In the genomic region with DNA sequence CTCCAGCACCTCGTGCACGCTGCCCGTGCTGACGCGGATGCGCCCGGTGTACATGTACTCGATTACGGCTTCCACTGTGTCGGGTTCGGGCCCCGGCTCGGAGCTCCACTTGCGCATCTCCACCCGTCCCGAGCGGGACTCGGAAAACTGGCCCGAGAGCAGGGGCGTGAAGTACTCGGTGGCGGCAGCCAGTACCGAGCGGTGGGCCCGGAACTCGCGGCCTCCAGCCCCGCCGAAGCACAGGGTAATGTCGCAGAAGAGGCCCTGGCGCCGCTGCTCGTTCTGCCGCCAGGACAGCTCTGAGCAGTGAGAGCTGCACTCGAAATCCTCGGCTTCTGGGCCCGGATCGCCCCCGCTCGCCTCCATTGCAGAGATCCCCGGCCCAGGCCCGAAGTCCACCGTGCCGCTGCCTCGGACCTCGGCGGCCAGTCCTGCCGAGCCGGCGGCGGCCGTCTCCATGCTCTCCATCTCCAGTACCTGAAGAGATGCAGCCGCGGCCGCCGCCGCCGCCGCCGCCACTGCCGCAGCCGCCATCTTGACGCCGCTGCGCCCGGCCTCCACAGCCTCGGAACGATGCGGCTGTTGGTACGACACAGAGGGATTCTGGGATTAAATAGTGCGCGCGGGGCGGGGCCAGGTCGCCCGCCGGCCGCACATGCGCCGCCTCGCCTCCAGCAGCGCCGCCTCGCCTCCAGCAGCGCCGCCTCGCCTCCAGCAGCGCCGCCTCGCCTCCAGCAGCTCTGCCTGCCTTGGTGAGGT, we compare ENCODE assay signal across 1 cellular context.
A peak's percentile ranks its signal among the peaks of the same experiment; 100 is the strongest.
TF ChIP-seq lines count a peak whose summit lies in the region.

A gene with protein sequence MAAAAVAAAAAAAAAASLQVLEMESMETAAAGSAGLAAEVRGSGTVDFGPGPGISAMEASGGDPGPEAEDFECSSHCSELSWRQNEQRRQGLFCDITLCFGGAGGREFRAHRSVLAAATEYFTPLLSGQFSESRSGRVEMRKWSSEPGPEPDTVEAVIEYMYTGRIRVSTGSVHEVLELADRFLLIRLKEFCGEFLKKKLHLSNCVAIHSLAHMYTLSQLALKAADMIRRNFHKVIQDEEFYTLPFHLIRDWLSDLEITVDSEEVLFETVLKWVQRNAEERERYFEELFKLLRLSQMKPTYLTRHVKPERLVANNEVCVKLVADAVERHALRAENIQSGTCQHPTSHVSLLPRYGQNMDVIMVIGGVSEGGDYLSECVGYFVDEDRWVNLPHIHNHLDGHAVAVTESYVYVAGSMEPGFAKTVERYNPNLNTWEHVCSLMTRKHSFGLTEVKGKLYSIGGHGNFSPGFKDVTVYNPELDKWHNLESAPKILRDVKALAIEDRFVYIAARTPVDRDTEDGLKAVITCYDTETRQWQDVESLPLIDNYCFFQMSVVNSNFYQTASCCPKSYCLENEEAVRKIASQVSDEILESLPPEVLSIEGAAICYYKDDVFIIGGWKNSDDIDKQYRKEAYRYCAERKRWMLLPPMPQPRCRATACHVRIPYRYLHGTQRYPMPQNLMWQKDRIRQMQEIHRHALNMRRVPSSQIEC (minus strand): TSS at position 587 of the 759 bp plus-strand sequence. CDS start 53 bp downstream, at position 534.

TF ChIP-seq in HepG2, 621 proteins besides CTCF, POLR2A, EP300 and RAD21 (continued from another document and continues in another):
- TF ChIP-seq REPIN1 (CRISPR knock-in tag; IDR thresholded peaks at IDR 0.05; ENCODE audit: borderline replicate concordance, low read depth) (peak; percentile 22), MBD4 (IDR thresholded peaks at IDR 0.05; ENCODE audit: borderline replicate concordance, low read length) (no peak), ZBTB7A (CRISPR knock-in tag; IDR thresholded peaks at IDR 0.05) (no peak), ZNF839 (CRISPR knock-in tag; IDR thresholded peaks at IDR 0.05; ENCODE audit: borderline replicate concordance) (peak; percentile 90), HNF4G (IDR thresholded peaks at IDR 0.05; ENCODE audit: borderline replicate concordance, low read depth, low read length) (peak; percentile 29; the same call in 1 of the 2 replicates), HNF4G (CRISPR knock-in tag; IDR thresholded peaks at IDR 0.05; ENCODE audit: borderline replicate concordance, low read depth) (peak; percentile 49; the same call in 1 of the 2 replicates), ZNF253 (CRISPR knock-in tag; IDR thresholded peaks at IDR 0.05; ENCODE audit: borderline replicate concordance) (no peak), KDM2A (CRISPR knock-in tag; IDR thresholded peaks at IDR 0.05; ENCODE audit: borderline replicate concordance, low read depth) (peak; percentile 79), ESRRA (CRISPR knock-in tag; IDR thresholded peaks at IDR 0.05; ENCODE audit: low read depth) (peak; percentile 37; the same call in 1 of the 2 replicates), TRIM24 (CRISPR knock-in tag; IDR thresholded peaks at IDR 0.05) (no peak), ZNF563 (CRISPR knock-in tag; IDR thresholded peaks at IDR 0.05) (no peak; the same call in none of the 2 replicates), RARG (CRISPR knock-in tag; IDR thresholded peaks at IDR 0.05; ENCODE audit: low read depth) (peak; percentile 41; the same call in 1 of the 2 replicates), ARNT (IDR thresholded peaks at IDR 0.05) (no peak), KDM5B (CRISPR knock-in tag; IDR thresholded peaks at IDR 0.05; ENCODE audit: borderline replicate concordance) (peak; percentile 91), ZBTB42 (CRISPR knock-in tag; IDR thresholded peaks at IDR 0.05) (0 out of 2 replicates have a peak, but pooled peaks have one; percentile 81), SRSF9 (IDR thresholded peaks at IDR 0.05; ENCODE audit: borderline replicate concordance, insufficient read depth, low read depth, low read length, poor library complexity, severe bottlenecking) (no peak), ZNF724P (CRISPR knock-in tag; IDR thresholded peaks at IDR 0.05; ENCODE audit: borderline replicate concordance) (no peak), NFYB (CRISPR knock-in tag; IDR thresholded peaks at IDR 0.05) (peak; percentile 36; the same call in 1 of the 2 replicates), BRD4 (CRISPR knock-in tag; IDR thresholded peaks at IDR 0.05) (peak; percentile 95), ZNF75D (CRISPR knock-in tag; IDR thresholded peaks at IDR 0.05; ENCODE audit: borderline replicate concordance) (peak; percentile 41; the same call in 1 of the 2 replicates), ZNF317 (CRISPR knock-in tag; IDR thresholded peaks at IDR 0.05) (0 out of 2 replicates have a peak, but pooled peaks have one; percentile 7), KLF9 (CRISPR knock-in tag; IDR thresholded peaks at IDR 0.05; ENCODE audit: low read depth) (no peak), ZNF333 (CRISPR knock-in tag; IDR thresholded peaks at IDR 0.05; ENCODE audit: borderline replicate concordance) (no peak; the same call in 1 of the 2 replicates), SRY (CRISPR knock-in tag; IDR thresholded peaks at IDR 0.05) (no peak; the same call in 1 of the 2 replicates), ZNF180 (CRISPR knock-in tag; IDR thresholded peaks at IDR 0.05; ENCODE audit: borderline replicate concordance, low read depth) (no peak)
- TF ChIP-seq, protein P1, sequence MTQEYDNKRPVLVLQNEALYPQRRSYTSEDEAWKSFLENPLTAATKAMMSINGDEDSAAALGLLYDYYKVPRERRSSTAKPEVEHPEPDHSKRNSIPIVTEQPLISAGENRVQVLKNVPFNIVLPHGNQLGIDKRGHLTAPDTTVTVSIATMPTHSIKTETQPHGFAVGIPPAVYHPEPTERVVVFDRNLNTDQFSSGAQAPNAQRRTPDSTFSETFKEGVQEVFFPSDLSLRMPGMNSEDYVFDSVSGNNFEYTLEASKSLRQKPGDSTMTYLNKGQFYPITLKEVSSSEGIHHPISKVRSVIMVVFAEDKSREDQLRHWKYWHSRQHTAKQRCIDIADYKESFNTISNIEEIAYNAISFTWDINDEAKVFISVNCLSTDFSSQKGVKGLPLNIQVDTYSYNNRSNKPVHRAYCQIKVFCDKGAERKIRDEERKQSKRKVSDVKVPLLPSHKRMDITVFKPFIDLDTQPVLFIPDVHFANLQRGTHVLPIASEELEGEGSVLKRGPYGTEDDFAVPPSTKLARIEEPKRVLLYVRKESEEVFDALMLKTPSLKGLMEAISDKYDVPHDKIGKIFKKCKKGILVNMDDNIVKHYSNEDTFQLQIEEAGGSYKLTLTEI (CRISPR knock-in tag; conservative IDR thresholded peaks at IDR 0.05) = no peak
- TF ChIP-seq, protein P2, sequence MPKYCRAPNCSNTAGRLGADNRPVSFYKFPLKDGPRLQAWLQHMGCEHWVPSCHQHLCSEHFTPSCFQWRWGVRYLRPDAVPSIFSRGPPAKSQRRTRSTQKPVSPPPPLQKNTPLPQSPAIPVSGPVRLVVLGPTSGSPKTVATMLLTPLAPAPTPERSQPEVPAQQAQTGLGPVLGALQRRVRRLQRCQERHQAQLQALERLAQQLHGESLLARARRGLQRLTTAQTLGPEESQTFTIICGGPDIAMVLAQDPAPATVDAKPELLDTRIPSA (CRISPR knock-in tag; IDR thresholded peaks at IDR 0.05; ENCODE audit: borderline replicate concordance) = peak; percentile 93; the same call in 1 of the 2 replicates
- TF ChIP-seq, protein P3, sequence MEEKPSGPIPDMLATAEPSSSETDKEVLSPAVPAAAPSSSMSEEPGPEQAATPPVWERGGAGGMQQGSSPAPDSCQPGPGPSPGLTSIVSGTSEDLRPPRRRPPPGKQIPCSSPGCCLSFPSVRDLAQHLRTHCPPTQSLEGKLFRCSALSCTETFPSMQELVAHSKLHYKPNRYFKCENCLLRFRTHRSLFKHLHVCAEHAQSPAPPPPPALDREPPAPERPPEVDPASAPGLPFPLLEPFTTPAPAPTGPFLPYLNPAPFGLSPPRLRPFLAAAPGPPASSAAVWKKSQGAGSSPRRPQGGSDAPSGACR (CRISPR knock-in tag; IDR thresholded peaks at IDR 0.05) = peak; percentile 42; the same call in 1 of the 2 replicates
- TF ChIP-seq, protein P4, sequence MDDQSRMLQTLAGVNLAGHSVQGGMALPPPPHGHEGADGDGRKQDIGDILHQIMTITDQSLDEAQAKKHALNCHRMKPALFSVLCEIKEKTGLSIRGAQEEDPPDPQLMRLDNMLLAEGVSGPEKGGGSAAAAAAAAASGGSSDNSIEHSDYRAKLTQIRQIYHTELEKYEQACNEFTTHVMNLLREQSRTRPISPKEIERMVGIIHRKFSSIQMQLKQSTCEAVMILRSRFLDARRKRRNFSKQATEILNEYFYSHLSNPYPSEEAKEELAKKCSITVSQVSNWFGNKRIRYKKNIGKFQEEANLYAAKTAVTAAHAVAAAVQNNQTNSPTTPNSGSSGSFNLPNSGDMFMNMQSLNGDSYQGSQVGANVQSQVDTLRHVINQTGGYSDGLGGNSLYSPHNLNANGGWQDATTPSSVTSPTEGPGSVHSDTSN (CRISPR knock-in tag; IDR thresholded peaks at IDR 0.05; ENCODE audit: borderline replicate concordance) = 0 out of 2 replicates have a peak, but pooled peaks have one; percentile 65
- TF ChIP-seq, protein P5, sequence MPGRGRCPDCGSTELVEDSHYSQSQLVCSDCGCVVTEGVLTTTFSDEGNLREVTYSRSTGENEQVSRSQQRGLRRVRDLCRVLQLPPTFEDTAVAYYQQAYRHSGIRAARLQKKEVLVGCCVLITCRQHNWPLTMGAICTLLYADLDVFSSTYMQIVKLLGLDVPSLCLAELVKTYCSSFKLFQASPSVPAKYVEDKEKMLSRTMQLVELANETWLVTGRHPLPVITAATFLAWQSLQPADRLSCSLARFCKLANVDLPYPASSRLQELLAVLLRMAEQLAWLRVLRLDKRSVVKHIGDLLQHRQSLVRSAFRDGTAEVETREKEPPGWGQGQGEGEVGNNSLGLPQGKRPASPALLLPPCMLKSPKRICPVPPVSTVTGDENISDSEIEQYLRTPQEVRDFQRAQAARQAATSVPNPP (CRISPR knock-in tag; IDR thresholded peaks at IDR 0.05) = no peak; the same call in 1 of the 2 replicates
- TF ChIP-seq, protein P6, sequence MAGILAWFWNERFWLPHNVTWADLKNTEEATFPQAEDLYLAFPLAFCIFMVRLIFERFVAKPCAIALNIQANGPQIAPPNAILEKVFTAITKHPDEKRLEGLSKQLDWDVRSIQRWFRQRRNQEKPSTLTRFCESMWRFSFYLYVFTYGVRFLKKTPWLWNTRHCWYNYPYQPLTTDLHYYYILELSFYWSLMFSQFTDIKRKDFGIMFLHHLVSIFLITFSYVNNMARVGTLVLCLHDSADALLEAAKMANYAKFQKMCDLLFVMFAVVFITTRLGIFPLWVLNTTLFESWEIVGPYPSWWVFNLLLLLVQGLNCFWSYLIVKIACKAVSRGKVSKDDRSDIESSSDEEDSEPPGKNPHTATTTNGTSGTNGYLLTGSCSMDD (CRISPR knock-in tag; IDR thresholded peaks at IDR 0.05) = no peak
- TF ChIP-seq, protein P7, sequence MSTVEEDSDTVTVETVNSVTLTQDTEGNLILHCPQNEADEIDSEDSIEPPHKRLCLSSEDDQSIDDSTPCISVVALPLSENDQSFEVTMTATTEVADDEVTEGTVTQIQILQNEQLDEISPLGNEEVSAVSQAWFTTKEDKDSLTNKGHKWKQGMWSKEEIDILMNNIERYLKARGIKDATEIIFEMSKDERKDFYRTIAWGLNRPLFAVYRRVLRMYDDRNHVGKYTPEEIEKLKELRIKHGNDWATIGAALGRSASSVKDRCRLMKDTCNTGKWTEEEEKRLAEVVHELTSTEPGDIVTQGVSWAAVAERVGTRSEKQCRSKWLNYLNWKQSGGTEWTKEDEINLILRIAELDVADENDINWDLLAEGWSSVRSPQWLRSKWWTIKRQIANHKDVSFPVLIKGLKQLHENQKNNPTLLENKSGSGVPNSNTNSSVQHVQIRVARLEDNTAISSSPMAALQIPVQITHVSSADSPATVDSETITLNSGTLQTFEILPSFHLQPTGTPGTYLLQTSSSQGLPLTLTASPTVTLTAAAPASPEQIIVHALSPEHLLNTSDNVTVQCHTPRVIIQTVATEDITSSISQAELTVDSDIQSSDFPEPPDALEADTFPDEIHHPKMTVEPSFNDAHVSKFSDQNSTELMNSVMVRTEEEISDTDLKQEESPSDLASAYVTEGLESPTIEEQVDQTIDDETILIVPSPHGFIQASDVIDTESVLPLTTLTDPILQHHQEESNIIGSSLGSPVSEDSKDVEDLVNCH (CRISPR knock-in tag; IDR thresholded peaks at IDR 0.05) = no peak
- TF ChIP-seq, protein P8, sequence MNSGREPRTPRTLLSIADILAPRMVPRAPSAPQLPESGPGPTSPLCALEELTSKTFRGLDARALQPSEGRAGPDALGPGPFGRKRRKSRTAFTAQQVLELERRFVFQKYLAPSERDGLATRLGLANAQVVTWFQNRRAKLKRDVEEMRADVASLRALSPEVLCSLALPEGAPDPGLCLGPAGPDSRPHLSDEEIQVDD (CRISPR knock-in tag; IDR thresholded peaks at IDR 0.05; ENCODE audit: borderline replicate concordance) = peak; percentile 72; the same call in 1 of the 2 replicates
- TF ChIP-seq, protein P9, sequence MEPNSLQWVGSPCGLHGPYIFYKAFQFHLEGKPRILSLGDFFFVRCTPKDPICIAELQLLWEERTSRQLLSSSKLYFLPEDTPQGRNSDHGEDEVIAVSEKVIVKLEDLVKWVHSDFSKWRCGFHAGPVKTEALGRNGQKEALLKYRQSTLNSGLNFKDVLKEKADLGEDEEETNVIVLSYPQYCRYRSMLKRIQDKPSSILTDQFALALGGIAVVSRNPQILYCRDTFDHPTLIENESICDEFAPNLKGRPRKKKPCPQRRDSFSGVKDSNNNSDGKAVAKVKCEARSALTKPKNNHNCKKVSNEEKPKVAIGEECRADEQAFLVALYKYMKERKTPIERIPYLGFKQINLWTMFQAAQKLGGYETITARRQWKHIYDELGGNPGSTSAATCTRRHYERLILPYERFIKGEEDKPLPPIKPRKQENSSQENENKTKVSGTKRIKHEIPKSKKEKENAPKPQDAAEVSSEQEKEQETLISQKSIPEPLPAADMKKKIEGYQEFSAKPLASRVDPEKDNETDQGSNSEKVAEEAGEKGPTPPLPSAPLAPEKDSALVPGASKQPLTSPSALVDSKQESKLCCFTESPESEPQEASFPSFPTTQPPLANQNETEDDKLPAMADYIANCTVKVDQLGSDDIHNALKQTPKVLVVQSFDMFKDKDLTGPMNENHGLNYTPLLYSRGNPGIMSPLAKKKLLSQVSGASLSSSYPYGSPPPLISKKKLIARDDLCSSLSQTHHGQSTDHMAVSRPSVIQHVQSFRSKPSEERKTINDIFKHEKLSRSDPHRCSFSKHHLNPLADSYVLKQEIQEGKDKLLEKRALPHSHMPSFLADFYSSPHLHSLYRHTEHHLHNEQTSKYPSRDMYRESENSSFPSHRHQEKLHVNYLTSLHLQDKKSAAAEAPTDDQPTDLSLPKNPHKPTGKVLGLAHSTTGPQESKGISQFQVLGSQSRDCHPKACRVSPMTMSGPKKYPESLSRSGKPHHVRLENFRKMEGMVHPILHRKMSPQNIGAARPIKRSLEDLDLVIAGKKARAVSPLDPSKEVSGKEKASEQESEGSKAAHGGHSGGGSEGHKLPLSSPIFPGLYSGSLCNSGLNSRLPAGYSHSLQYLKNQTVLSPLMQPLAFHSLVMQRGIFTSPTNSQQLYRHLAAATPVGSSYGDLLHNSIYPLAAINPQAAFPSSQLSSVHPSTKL (CRISPR knock-in tag; IDR thresholded peaks at IDR 0.05) = peak; percentile 66
- TF ChIP-seq, protein P10, sequence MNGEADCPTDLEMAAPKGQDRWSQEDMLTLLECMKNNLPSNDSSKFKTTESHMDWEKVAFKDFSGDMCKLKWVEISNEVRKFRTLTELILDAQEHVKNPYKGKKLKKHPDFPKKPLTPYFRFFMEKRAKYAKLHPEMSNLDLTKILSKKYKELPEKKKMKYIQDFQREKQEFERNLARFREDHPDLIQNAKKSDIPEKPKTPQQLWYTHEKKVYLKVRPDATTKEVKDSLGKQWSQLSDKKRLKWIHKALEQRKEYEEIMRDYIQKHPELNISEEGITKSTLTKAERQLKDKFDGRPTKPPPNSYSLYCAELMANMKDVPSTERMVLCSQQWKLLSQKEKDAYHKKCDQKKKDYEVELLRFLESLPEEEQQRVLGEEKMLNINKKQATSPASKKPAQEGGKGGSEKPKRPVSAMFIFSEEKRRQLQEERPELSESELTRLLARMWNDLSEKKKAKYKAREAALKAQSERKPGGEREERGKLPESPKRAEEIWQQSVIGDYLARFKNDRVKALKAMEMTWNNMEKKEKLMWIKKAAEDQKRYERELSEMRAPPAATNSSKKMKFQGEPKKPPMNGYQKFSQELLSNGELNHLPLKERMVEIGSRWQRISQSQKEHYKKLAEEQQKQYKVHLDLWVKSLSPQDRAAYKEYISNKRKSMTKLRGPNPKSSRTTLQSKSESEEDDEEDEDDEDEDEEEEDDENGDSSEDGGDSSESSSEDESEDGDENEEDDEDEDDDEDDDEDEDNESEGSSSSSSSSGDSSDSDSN (CRISPR knock-in tag; IDR thresholded peaks at IDR 0.05) = peak; percentile 92
